ENCODE assay signal across 22 cellular contexts in genomic region chr7:94529516-94529915, GRCh38. TPM values are rescaled to one million over a fixed set of nuclear protein-coding genes. Genes with fewer than 3 reads are reported as not detected.
DNase-seq lines count a peak whose midpoint lies in the region; ATAC-seq and TF ChIP-seq lines count a peak whose summit lies in the region.
"Had no signal": no experiment of that assay in that cellular context is flagged by ENCODE, and none has a peak within 500 bp of the region (broad histone marks: within the 10 kb centered on the region; RNA-seq: fewer than 3 reads in every experiment).

No MANE protein-coding gene starts in this region.

- H3K79me2 ChIP-seq in DOHH2 (ENCODE audit: control insufficient read depth, low read length) = no peaks in the 10 kb centered on the region
- no peaks in the 10 kb centered on the region for H3K79me2 ChIP-seq in fibroblast of lung (ENCODE audit: control insufficient read depth, insufficient read depth, low read length)
- H3K79me2 ChIP-seq in osteoblast (ENCODE audit: insufficient read depth, low read length) = no peaks in the 10 kb centered on the region

- peaks cover 15% of the 10 kb centered on the region for H3K4me1 ChIP-seq in DOHH2 (ENCODE audit: control insufficient read depth, low read length)
- no peaks in the 10 kb centered on the region for H3K4me1 ChIP-seq in fibroblast of lung (ENCODE audit: control insufficient read depth, extremely low read depth, insufficient read depth, low read length)
- peaks cover 4% of the 10 kb centered on the region for H3K4me1 ChIP-seq in osteoblast (ENCODE audit: insufficient read depth, low read length)
- H3K4me1 ChIP-seq: body of pancreas, SJCRH30, thyroid gland had no signal

- H2AFZ ChIP-seq in fibroblast of lung (ENCODE audit: low read length) (no peak overlapping the region), osteoblast (ENCODE audit: low read length) (no peak overlapping the region)

- DNase-seq in NCI-H226 (peak; percentile 50), fibroblast of lung (ENCODE audit: low read depth in 2 of 2) (peak; percentile 14 to 90), osteoblast (ENCODE audit: insufficient read length, low spot score, missing footprints) (peak; percentile 76), NCI-H345 (lab: John Stamatoyannopoulos, UW) (no peak)
- DNase-seq in stimulated activated CD4-positive, alpha-beta T cell treated with anti-CD3 and anti-CD28 coated beads, Interleukin-2, amount 100 ng/mL, for 24 hours = no peak
- DNase-seq: activated CD4-positive, alpha-beta T cell treated with anti-CD3 and anti-CD28 coated beads, Interleukin-2, amount 50 U/mL, for 4 hours; activated naive CD4-positive, alpha-beta T cell treated with Interleukin-2 at 50 U/mL for 16 hours; activated T-cell treated with anti-CD3 and anti-CD28 coated beads for 4 hours; body of pancreas; COR-L47; cortex of kidney; GOT3; left colon; MG63; SJCRH30; T-helper 2 cell; thyroid gland; WERI-Rb-1 had no signal

- H3K9ac ChIP-seq in fibroblast of lung (ENCODE audit: insufficient read depth, low read length) = no peak overlapping the region

- H3K27me3 ChIP-seq in DOHH2 (ENCODE audit: control insufficient read depth, low read length) (no peaks in the 10 kb centered on the region), fibroblast of lung (ENCODE audit: control insufficient read depth, insufficient read depth, low read length) (no peaks in the 10 kb centered on the region), osteoblast (ENCODE audit: insufficient read depth, low read length) (no peaks in the 10 kb centered on the region)
- H3K27me3 ChIP-seq: body of pancreas, MG63, SJCRH30, thyroid gland had no signal

- no peaks in the 10 kb centered on the region for H3F3A ChIP-seq in DOHH2 (ENCODE audit: control insufficient read depth, insufficient read depth)

- peak overlapping the region; percentile 15; the same call in 1 of the 2 replicates for H3K4me2 ChIP-seq in DOHH2 (ENCODE audit: low read length)
- no peak overlapping the region for H3K4me2 ChIP-seq in fibroblast of lung (ENCODE audit: extremely low read depth, insufficient read depth, low read length)
- H3K4me2 ChIP-seq in osteoblast (ENCODE audit: insufficient read depth, low read length) = no peak overlapping the region

- no peak for TF ChIP-seq CTCF in DOHH2 (IDR thresholded peaks at IDR 0.05; ENCODE audit: low read depth, low read length, poor library complexity, severe bottlenecking)
- no peak for TF ChIP-seq CTCF in fibroblast of lung (conservative IDR thresholded peaks at IDR 0.05 in 1 of 2, IDR thresholded peaks at IDR 0.05 in 1 of 2; ENCODE audit: low read depth in 1 of 2, low read length in 2 of 2)
- no peak for TF ChIP-seq CTCF in osteoblast (IDR thresholded peaks at IDR 0.05; ENCODE audit: extremely low read depth, low read depth, low read length)

- ATAC-seq in HG02981 (IDR thresholded peaks at IDR 0.05; ENCODE audit: unreplicated experiment) = no peak
- no peak for ATAC-seq in SK-N-SH treated with all-trans-retinoic acid at 6 μM for 48 hours
- ATAC-seq: body of pancreas, HepG2, left colon had no signal

- H3K9me3 ChIP-seq in DOHH2 (ENCODE audit: control insufficient read depth, insufficient read depth, low read length) = no peaks in the 10 kb centered on the region
- H3K9me3 ChIP-seq in fibroblast of lung (ENCODE audit: control insufficient read depth, insufficient read depth, low read depth, low read length) = no peaks in the 10 kb centered on the region
- no peaks in the 10 kb centered on the region for H3K9me3 ChIP-seq in osteoblast (ENCODE audit: low read depth, low read length)
- H3K9me3 ChIP-seq: body of pancreas, MG63, SJCRH30, thyroid gland had no signal

- H4K20me1 ChIP-seq in DOHH2 (ENCODE audit: control insufficient read depth, insufficient read depth, low read depth, low read length) = no peaks in the 10 kb centered on the region
- no peaks in the 10 kb centered on the region for H4K20me1 ChIP-seq in fibroblast of lung (ENCODE audit: control insufficient read depth, extremely low read depth, insufficient read depth, low read length)
- H4K20me1 ChIP-seq in osteoblast (ENCODE audit: insufficient read depth, low read length) = no peaks in the 10 kb centered on the region

- H3K4me3 ChIP-seq in DOHH2 (ENCODE audit: low read length) = no peak overlapping the region
- no peak overlapping the region for H3K4me3 ChIP-seq in fibroblast of lung (replicated peaks in 1 of 4; ENCODE audit: control extremely low read depth in 1 of 4, insufficient read depth in 1 of 4, low read depth in 3 of 4, low read length in 4 of 4)
- H3K4me3 ChIP-seq in osteoblast (ENCODE audit: insufficient read depth, low read length) = no peak overlapping the region
- H3K4me3 ChIP-seq: body of pancreas, MG63, SJCRH30, thyroid gland had no signal

- H3K36me3 ChIP-seq in DOHH2 (ENCODE audit: control insufficient read depth, low read length) (peaks cover 48% of the 10 kb centered on the region), fibroblast of lung (ENCODE audit: control insufficient read depth, insufficient read depth, low read length) (no peaks in the 10 kb centered on the region), osteoblast (ENCODE audit: insufficient read depth, low read length) (no peaks in the 10 kb centered on the region)
- H3K36me3 ChIP-seq: MG63 had no signal

- H3K9me2 ChIP-seq in DOHH2 (replicated peaks; ENCODE audit: control insufficient read depth, low read length) = no peaks in the 10 kb centered on the region

- H3K27ac ChIP-seq in DOHH2 (ENCODE audit: low read depth, low read length) = no peak overlapping the region; the same call in 1 of the 2 replicates
- no peak overlapping the region for H3K27ac ChIP-seq in fibroblast of lung (ENCODE audit: insufficient read depth, low read length)
- H3K27ac ChIP-seq in osteoblast (ENCODE audit: low read depth, low read length) = no peak overlapping the region
- H3K27ac ChIP-seq: body of pancreas, SJCRH30, thyroid gland, WERI-Rb-1 had no signal

TF ChIP-seq in SK-N-SH treated with all-trans-retinoic acid at 6 μM for 48 hours, 23 proteins besides CTCF, POLR2A, EP300 and RAD21:
- TF ChIP-seq ZNF565 (CRISPR knock-in tag; conservative IDR thresholded peaks at IDR 0.05; ENCODE audit: low read depth) (no peak), ESRRG (CRISPR knock-in tag; IDR thresholded peaks at IDR 0.05) (no peak)

RNA-seq across cellular contexts. Expression of gene CASD1, which starts 19.9 kb away (rescaled TPM):
- 13.6 and 14.2 TPM in 2 replicates for total RNA-seq in fibroblast of lung
- 7.0 and 10.6 TPM in 2 replicates for polyA plus RNA-seq in fibroblast of lung
- polyA plus RNA-seq in fibroblast of lung (2012) = 3.6 and 5.8 TPM in 2 replicates
- polyA minus RNA-seq in fibroblast of lung (ENCODE audit: low replicate concordance) = 0.26 and 7.8 TPM in 2 replicates
- total RNA-seq in osteoblast = 19.4 and 20.6 TPM in 2 replicates

Comparison
In these comparisons a context has a peak if more than half of its experiments do, and no peak if none do; other contexts are left out.
1. DNase-seq: peak in NCI-H226 (single experiment), fibroblast of lung (2 of 2) and osteoblast (single experiment); none in NCI-H345 (single experiment) and stimulated activated CD4-positive, alpha-beta T cell treated with anti-CD3 and anti-CD28 coated beads, Interleukin-2, amount 100 ng/mL, for 24 hours (0 of 2).